In genomic region chr1:57137980-57138379, GRCh38 we compare ENCODE assay signal across 21 cellular contexts.
DNase-seq lines count a peak whose midpoint lies in the region; ATAC-seq and TF ChIP-seq lines count a peak whose summit lies in the region.
"Had no signal": no experiment of that assay in that cellular context is flagged by ENCODE, and none has a peak within 500 bp of the region (broad histone marks: within the 10 kb centered on the region; RNA-seq: fewer than 3 reads in every experiment).

No MANE protein-coding gene starts in this region.

- BruUV-seq in OCI-LY7 (replicated peaks; lab: Mats Ljungman, UMichigan), result no TSS peak

- H3K4me3 ChIP-seq in OCI-LY7 (ENCODE audit: low read depth, low read length, poor library complexity, severe bottlenecking) (no peak overlapping the region), tibial artery (no peak overlapping the region)
- H3K4me3 ChIP-seq: MG63, suprapubic skin had no signal

- POLR2A ChIA-PET in OCI-LY7 (lab: Charles Lee), result no interaction called here

- no peak overlapping the region for H2AFZ ChIP-seq in OCI-LY7 (ENCODE audit: low read length)

- H3K79me2 ChIP-seq in OCI-LY7 (ENCODE audit: insufficient read depth, low read depth, low read length), result no peaks in the 10 kb centered on the region

- CTCF ChIA-PET in OCI-LY7 (lab: Charles Lee; ENCODE audit: unreplicated experiment), result no interaction called here

- H3K4me1 ChIP-seq in OCI-LY7 (ENCODE audit: insufficient read depth, low read length, poor library complexity, severe bottlenecking), result peaks cover 12% of the 10 kb centered on the region
- no peaks in the 10 kb centered on the region for H3K4me1 ChIP-seq in tibial artery
- H3K4me1 ChIP-seq: suprapubic skin had no signal

- H4K20me1 ChIP-seq in OCI-LY7 (ENCODE audit: insufficient read depth, low read length), result no peaks in the 10 kb centered on the region

- ATAC-seq in GM18867 (IDR thresholded peaks at IDR 0.05; ENCODE audit: unreplicated experiment) (peak; percentile 69), GM21619 (IDR thresholded peaks at IDR 0.05; ENCODE audit: unreplicated experiment) (peak; percentile 86), HG03095 (IDR thresholded peaks at IDR 0.05; ENCODE audit: unreplicated experiment) (peak; percentile 76)
- ATAC-seq: activated CD8-positive, alpha-beta T cell treated with anti-CD3 and anti-CD28 coated beads for 36 hours; HepG2; Panc1; sciatic nerve had no signal

- TF ChIP-seq CTCF in OCI-LY7 (conservative IDR thresholded peaks at IDR 0.05; ENCODE audit: low read length) (no peak), tibial artery (IDR thresholded peaks at IDR 0.05) (no peak)

- peak; percentile 47 for DNase-seq in OCI-LY7 (ENCODE audit: low spot score)
- DNase-seq in putamen (ENCODE audit: low spot score), result no peak
- no peak for DNase-seq in NCI-H1417 (lab: John Stamatoyannopoulos, UW)
- no peak for DNase-seq in KG1 (lab: John Stamatoyannopoulos, UW)
- DNase-seq in tibial artery, result no peak
- DNase-seq: activated CD8-positive, alpha-beta T cell treated with anti-CD3 and anti-CD28 coated beads for 36 hours; AML-193; caudate nucleus; DMS 273 treated with DMSO at 0.1 percent for 48 hours; effector CD4-positive, alpha-beta T cell; kidney glomerular epithelial cell; MG63; NCI-H774; stimulated activated CD4-positive, alpha-beta T cell treated with anti-CD3 and anti-CD28 coated beads, Interleukin-1b, Interleukin-23, amount 100 ng/mL, for 48 hours had no signal

- H3K27me3 ChIP-seq in tibial artery, result no peaks in the 10 kb centered on the region
- H3K27me3 ChIP-seq: MG63, suprapubic skin had no signal

- H3K9me3 ChIP-seq in OCI-LY7 (ENCODE audit: low read length) (no peaks in the 10 kb centered on the region), tibial artery (no peaks in the 10 kb centered on the region)
- H3K9me3 ChIP-seq: MG63, suprapubic skin had no signal

- H3K9me2 ChIP-seq in OCI-LY7 (ENCODE audit: insufficient read depth, low read length), result no peaks in the 10 kb centered on the region

- intact Hi-C loops in OCI-LY7 (cut with micrococcal nuclease; ENCODE audit: unreplicated experiment), result no loop called here
- intact Hi-C loops in tibial artery (cut with DNase I; ENCODE audit: low total_unique reads), result no loop called here

- peak overlapping the region; percentile 36 for H3K4me2 ChIP-seq in OCI-LY7 (ENCODE audit: low read length)

- H3K27ac ChIP-seq in OCI-LY7 (ENCODE audit: low read depth, low read length, poor library complexity, severe bottlenecking) (no peak overlapping the region), tibial artery (no peak overlapping the region)
- H3K27ac ChIP-seq: suprapubic skin had no signal

- no peaks in the 10 kb centered on the region for H3K36me3 ChIP-seq in OCI-LY7 (ENCODE audit: insufficient read depth, low read length)
- no peaks in the 10 kb centered on the region for H3K36me3 ChIP-seq in tibial artery
- H3K36me3 ChIP-seq: MG63, suprapubic skin had no signal
